ENCODE assay signal across 1 cellular context in the genomic region with DNA sequence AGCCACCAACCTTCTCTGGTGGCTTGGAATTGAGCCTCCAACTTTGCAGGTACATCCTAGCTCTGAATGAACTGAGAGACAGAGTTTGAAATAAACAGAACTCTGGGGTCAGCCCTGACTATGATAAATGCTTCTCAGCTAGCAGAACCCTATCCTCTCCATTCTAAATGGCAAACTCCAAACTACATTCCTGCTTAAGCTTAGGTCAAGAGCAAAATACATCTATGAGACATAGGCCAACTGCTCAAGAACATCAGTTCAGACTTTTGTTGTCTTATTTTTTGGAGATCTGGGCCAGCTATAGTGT.
TF ChIP-seq lines count a peak whose summit lies in the region.

No MANE protein-coding gene starts in this region.

TF ChIP-seq in H1, 55 proteins besides CTCF, POLR2A, EP300 and RAD21:
- TF ChIP-seq SUZ12 (IDR thresholded peaks at IDR 0.05; ENCODE audit: low read length) (no peak), SRF (IDR thresholded peaks at IDR 0.05; ENCODE audit: low read depth, low read length) (no peak), SIRT6 (IDR thresholded peaks at IDR 0.05; ENCODE audit: low read length) (no peak), GTF2F1 (IDR thresholded peaks at IDR 0.05; ENCODE audit: borderline replicate concordance, low read depth, low read length) (no peak), POU5F1 (IDR thresholded peaks at IDR 0.05; ENCODE audit: low read depth, low read length) (no peak), TEAD4 (IDR thresholded peaks at IDR 0.05; ENCODE audit: low read depth, low read length) (no peak), PHF8 (conservative IDR thresholded peaks at IDR 0.05; ENCODE audit: low read depth, low read length) (no peak), KDM1A (IDR thresholded peaks at IDR 0.05; ENCODE audit: borderline replicate concordance, low read length) (no peak), NRF1 (IDR thresholded peaks at IDR 0.05; ENCODE audit: low read depth, low read length) (no peak), POLR2AphosphoS5 (IDR thresholded peaks at IDR 0.05; ENCODE audit: low read depth, low read length) (no peak), CHD2 (IDR thresholded peaks at IDR 0.05; ENCODE audit: low read length) (no peak), GABPA (IDR thresholded peaks at IDR 0.05; ENCODE audit: borderline replicate concordance, insufficient read depth, low read length) (no peak), TCF12 (IDR thresholded peaks at IDR 0.05; ENCODE audit: low read depth, low read length) (no peak), CEBPB (IDR thresholded peaks at IDR 0.05; ENCODE audit: low read depth, low read length) (no peak), SP2 (IDR thresholded peaks at IDR 0.05; ENCODE audit: low read length) (no peak), SIN3A (conservative IDR thresholded peaks at IDR 0.05 in 1 of 2, IDR thresholded peaks at IDR 0.05 in 1 of 2; ENCODE audit: low read depth in 1 of 2, low read length in 2 of 2) (no peak), CHD1 (IDR thresholded peaks at IDR 0.05; ENCODE audit: low read depth, low read length) (no peak), EGR1 (IDR thresholded peaks at IDR 0.05; ENCODE audit: borderline replicate concordance, low read depth, low read length) (no peak)
- TF ChIP-seq, protein P1, sequence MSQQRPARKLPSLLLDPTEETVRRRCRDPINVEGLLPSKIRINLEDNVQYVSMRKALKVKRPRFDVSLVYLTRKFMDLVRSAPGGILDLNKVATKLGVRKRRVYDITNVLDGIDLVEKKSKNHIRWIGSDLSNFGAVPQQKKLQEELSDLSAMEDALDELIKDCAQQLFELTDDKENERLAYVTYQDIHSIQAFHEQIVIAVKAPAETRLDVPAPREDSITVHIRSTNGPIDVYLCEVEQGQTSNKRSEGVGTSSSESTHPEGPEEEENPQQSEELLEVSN (IDR thresholded peaks at IDR 0.05), result no peak
- TF ChIP-seq, protein P2, sequence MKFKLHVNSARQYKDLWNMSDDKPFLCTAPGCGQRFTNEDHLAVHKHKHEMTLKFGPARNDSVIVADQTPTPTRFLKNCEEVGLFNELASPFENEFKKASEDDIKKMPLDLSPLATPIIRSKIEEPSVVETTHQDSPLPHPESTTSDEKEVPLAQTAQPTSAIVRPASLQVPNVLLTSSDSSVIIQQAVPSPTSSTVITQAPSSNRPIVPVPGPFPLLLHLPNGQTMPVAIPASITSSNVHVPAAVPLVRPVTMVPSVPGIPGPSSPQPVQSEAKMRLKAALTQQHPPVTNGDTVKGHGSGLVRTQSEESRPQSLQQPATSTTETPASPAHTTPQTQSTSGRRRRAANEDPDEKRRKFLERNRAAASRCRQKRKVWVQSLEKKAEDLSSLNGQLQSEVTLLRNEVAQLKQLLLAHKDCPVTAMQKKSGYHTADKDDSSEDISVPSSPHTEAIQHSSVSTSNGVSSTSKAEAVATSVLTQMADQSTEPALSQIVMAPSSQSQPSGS (IDR thresholded peaks at IDR 0.05; ENCODE audit: low read length), result no peak
